8 cellular contexts compared by ENCODE assay signal in genomic region chr11:10076458-10077141, GRCh38.
DNase-seq lines count a peak whose midpoint lies in the region; ATAC-seq and TF ChIP-seq lines count a peak whose summit lies in the region.

No MANE protein-coding gene starts in this region.

- H3K4me3 Mint-ChIP-seq in activated B cell treated with CpG ODN at 0.5 μM for 24 hours: no peak overlapping the region

- H3K9me3 Mint-ChIP-seq in activated B cell treated with CpG ODN at 0.5 μM for 24 hours: peaks cover 16% of the 10 kb centered on the region

- no peaks in the 10 kb centered on the region for H3K27me3 ChIP-seq in sigmoid colon

- H3K27me3 Mint-ChIP-seq in activated B cell treated with CpG ODN at 0.5 μM for 24 hours: no peaks in the 10 kb centered on the region

- H3K4me3 ChIP-seq in fibroblast of pulmonary artery (replicated peaks; ENCODE audit: low read depth, low read length): no peak overlapping the region
- H3K4me3 ChIP-seq in sigmoid colon: no peak overlapping the region

- ATAC-seq in GM18498 (IDR thresholded peaks at IDR 0.05; ENCODE audit: unreplicated experiment) (peak; percentile 68), activated B cell treated with CpG ODN at 0.5 μM for 24 hours (ENCODE audit: low read depth) (peak; percentile 49)

- no peaks in the 10 kb centered on the region for H3K36me3 ChIP-seq in sigmoid colon

- no peak for TF ChIP-seq EP300 in sigmoid colon (IDR thresholded peaks at IDR 0.05)

- H3K9me3 ChIP-seq in sigmoid colon: peaks cover 0 to 6% (median 1%) of the 10 kb centered on the region in 4 donors

- H3K4me1 ChIP-seq in sigmoid colon: peaks cover 0 to 13% (median 9%) of the 10 kb centered on the region in 4 donors

- DNase-seq in AG20443 (ENCODE audit: low spot score) (peak; percentile 25), HS-27A (ENCODE audit: low read depth) (peak; percentile 27), activated B cell treated with CpG ODN at 0.5 μM for 24 hours (peak; percentile 28), fibroblast of pulmonary artery (ENCODE audit: low read depth) (peak; percentile 75), sigmoid colon (peak; percentile 78), NCI-H1930 (lab: John Stamatoyannopoulos, UW) (no peak), COR-L47 (lab: John Stamatoyannopoulos, UW) (no peak)

- TF ChIP-seq CTCF in activated B cell treated with CpG ODN at 0.5 μM for 24 hours (IDR thresholded peaks at IDR 0.05): no peak
- peak; percentile 70 for TF ChIP-seq CTCF in fibroblast of pulmonary artery (IDR thresholded peaks at IDR 0.05; ENCODE audit: low read length, missing control alignments)
- no peak for TF ChIP-seq CTCF in sigmoid colon (IDR thresholded peaks at IDR 0.05)

- WGBS in sigmoid colon, 2 donors: 57 to 75% methylated on average over 6 of the region's 6 CpGs

- CTCF ChIA-PET in activated B cell treated with CpG ODN at 0.5 μM for 24 hours (lab: Charles Lee): interaction anchor here (0.6 to 2.3 kb wide), 11 partner anchors 10 to 317 kb away, joined by 3 to 21 read pairs (median 4); partner anchors contain the start of gene ADM

- POLR2A ChIA-PET in activated B cell treated with CpG ODN at 0.5 μM for 24 hours (lab: Charles Lee): interaction anchor here (1.7 kb wide), 1 partner anchor 317 kb away, joined by 4 read pairs; no protein-coding TSS in a partner anchor

- peak overlapping the region in 2 of 4 donors; percentile 21 to 37 for H3K27ac ChIP-seq in sigmoid colon

- H3K36me3 Mint-ChIP-seq in activated B cell treated with CpG ODN at 0.5 μM for 24 hours (ENCODE audit: low read depth): peaks cover 5% of the 10 kb centered on the region

- H3K27ac Mint-ChIP-seq in activated B cell treated with CpG ODN at 0.5 μM for 24 hours: no peak overlapping the region

- H3K4me1 Mint-ChIP-seq in activated B cell treated with CpG ODN at 0.5 μM for 24 hours: no peaks in the 10 kb centered on the region

- intact Hi-C loops in activated B cell treated with CpG ODN at 0.5 μM for 24 hours (cut with micrococcal nuclease) (loop anchor here (1.0 to 5.0 kb wide), 3 partner anchors 104 to 318 kb away; no protein-coding TSS in a partner anchor), sigmoid colon (cut with DNase I) (no loop called here)

- TF ChIP-seq POLR2A in sigmoid colon (IDR thresholded peaks at IDR 0.05): no peak

Comparison
In these comparisons a context has a peak if more than half of its experiments do, and no peak if none do; other contexts are left out.
1. DNase-seq: peak in AG20443 (single experiment), HS-27A (single experiment), activated B cell treated with CpG ODN at 0.5 μM for 24 hours (single experiment), fibroblast of pulmonary artery (single experiment) and sigmoid colon (single experiment); none in NCI-H1930 (0 of 2) and COR-L47 (single experiment).